ENCODE assay signal across 10 cellular contexts in genomic region chr7:150964593-150965111, GRCh38. TPM values are rescaled to one million over a fixed set of nuclear protein-coding genes. Genes with fewer than 3 reads are reported as not detected.
DNase-seq lines count a peak whose midpoint lies in the region; ATAC-seq and TF ChIP-seq lines count a peak whose summit lies in the region.
"Had no signal": no experiment of that assay in that cellular context is flagged by ENCODE, and none has a peak within 500 bp of the region (broad histone marks: within the 10 kb centered on the region; RNA-seq: fewer than 3 reads in every experiment).

No MANE protein-coding gene starts in this region.

- H3K27me3 Mint-ChIP-seq in HFFc6 (ENCODE audit: insufficient read depth): peaks cover 37% of the 10 kb centered on the region
- H3K27me3 Mint-ChIP-seq in progenitor cell of endocrine pancreas: peaks cover 29% of the 10 kb centered on the region

- H3K36me3 Mint-ChIP-seq in HFFc6 (ENCODE audit: low read depth) (no peaks in the 10 kb centered on the region), progenitor cell of endocrine pancreas (ENCODE audit: insufficient read depth) (no peaks in the 10 kb centered on the region)

- H3K4me3 Mint-ChIP-seq in HFFc6 (no peak overlapping the region), progenitor cell of endocrine pancreas (ENCODE audit: low read depth) (no peak overlapping the region)
- H3K4me3 Mint-ChIP-seq: activated CD4-positive, alpha-beta T cell treated with anti-CD3 and anti-CD28 coated beads, Interleukin-2, amount 10 ng/mL, durations not matched to agents 24 days and 14 days had no signal

- H3K27ac Mint-ChIP-seq in HFFc6 (no peak overlapping the region), progenitor cell of endocrine pancreas (no peak overlapping the region)
- H3K27ac Mint-ChIP-seq: activated CD4-positive, alpha-beta T cell treated with anti-CD3 and anti-CD28 coated beads, Interleukin-2, amount 10 ng/mL, durations not matched to agents 24 days and 14 days had no signal

- H3K4me1 Mint-ChIP-seq in HFFc6 (ENCODE audit: low read depth) (peaks cover 10% of the 10 kb centered on the region), progenitor cell of endocrine pancreas (ENCODE audit: low read depth) (peaks cover 5% of the 10 kb centered on the region)

- TF ChIP-seq CTCF in HFFc6 (IDR thresholded peaks at IDR 0.05) (0 out of 2 replicates have a peak, but pooled peaks have one; percentile 15), progenitor cell of endocrine pancreas (IDR thresholded peaks at IDR 0.05; ENCODE audit: unreplicated experiment) (peak; percentile 8)

- DNase-seq in HFFc6 (no peak), NCI-H69 (lab: John Stamatoyannopoulos, UW) (peak; percentile 82), erythroblast (lab: John Stamatoyannopoulos, UW) (peak; percentile 69 to 73), progenitor cell of endocrine pancreas (ENCODE audit: low spot score, unreplicated experiment) (no peak), ureter (ENCODE audit: low spot score) (no peak), 8988T (no peak)
- DNase-seq: activated CD4-positive, alpha-beta T cell treated with anti-CD3 and anti-CD28 coated beads, Interleukin-2, amount 10 ng/mL, durations not matched to agents 24 days and 14 days; OCI-M1 had no signal

- H3K9me3 Mint-ChIP-seq in HFFc6 (no peaks in the 10 kb centered on the region), progenitor cell of endocrine pancreas (ENCODE audit: low read depth) (no peaks in the 10 kb centered on the region)
- H3K9me3 Mint-ChIP-seq: activated CD4-positive, alpha-beta T cell treated with anti-CD3 and anti-CD28 coated beads, Interleukin-2, amount 10 ng/mL, durations not matched to agents 24 days and 14 days had no signal

- ATAC-seq in GM19452 (IDR thresholded peaks at IDR 0.05; ENCODE audit: unreplicated experiment): no peak

- no peak for TF ChIP-seq POLR2A in erythroblast (IDR thresholded peaks at IDR 0.05; ENCODE audit: low read length)

RNA-seq across cellular contexts. Expression of gene KCNH2, which starts 13.5 kb away (rescaled TPM):
- not detected for total RNA-seq in HFFc6 (2021; fragmentation: NEBNext Ultra II Directional; extraction: Animal tissue kit (Norgen Biotek cat#: 25700))
- total RNA-seq in progenitor cell of endocrine pancreas (6.9 and 9.4 TPM in 2 replicates), ureter (17.7 TPM)

RNA-seq across cellular contexts. Expression of gene NOS3, which starts 26.2 kb away (rescaled TPM):
- total RNA-seq in HFFc6 (2021; fragmentation: NEBNext Ultra II Directional; extraction: Animal tissue kit (Norgen Biotek cat#: 25700)): 1 to 10 TPM in 4 of 6 experiments, under 1 TPM in 2; 0.55 to 3.0 (median 2.0) TPM
- 0.74 and 1.1 TPM in 2 replicates for total RNA-seq in progenitor cell of endocrine pancreas
- total RNA-seq in ureter: 50.7 TPM

RNA-seq across cellular contexts. Expression of gene ATG9B, which starts 59.6 kb away (rescaled TPM):
- total RNA-seq in HFFc6 (2021; fragmentation: NEBNext Ultra II Directional; extraction: Animal tissue kit (Norgen Biotek cat#: 25700)): under 1 TPM; 0.11 to 0.94 (median 0.18) TPM
- total RNA-seq in progenitor cell of endocrine pancreas: 0.58 and 0.79 TPM in 2 replicates
- 0.55 TPM for total RNA-seq in ureter
- total RNA-seq: Daoy had no signal

Comparison
In these comparisons a context has a peak if more than half of its experiments do, and no peak if none do; other contexts are left out.
1. DNase-seq: peak in NCI-H69 (single experiment) and erythroblast (2 of 2); none in HFFc6 (single experiment), progenitor cell of endocrine pancreas (single experiment), ureter (single experiment) and 8988T (single experiment).
2. RNA of gene NOS3, which starts 26.2 kb away (total RNA-seq): 50.7 TPM in ureter (single experiment); 0.55 to 3.0 TPM in HFFc6 and 0.74 to 1.1 TPM in progenitor cell of endocrine pancreas; every median in the first group is over 10 times any median in the second.